ENCODE assay signal across 26 cellular contexts in genomic region chr9:108039012-108039411, GRCh38.
"Had no signal": no experiment of that assay in that cellular context is flagged by ENCODE, and none has a peak within 500 bp of the region (broad histone marks: within the 10 kb centered on the region; RNA-seq: fewer than 3 reads in every experiment).

No MANE protein-coding gene starts in this region.

- ATAC-seq: activated naive CD4-positive, alpha-beta T cell treated with anti-CD3 and anti-CD28 coated beads, Interleukin-2, amount 50 U/mL, for 72 hours; activated naive CD8-positive, alpha-beta T cell treated with anti-CD3 and anti-CD28 coated beads, Interleukin-2, amount 50 U/mL, for 24 hours; activated T-cell treated with anti-CD3 and anti-CD28 coated beads, Interleukin-2, amount 50 U/mL, for 4 hours; body of pancreas had no signal

- FAIRE-seq: RCC 7860, TTC549 had no signal

- H3K27me3 ChIP-seq: ascending aorta, body of pancreas, cardiac muscle cell had no signal

- H3K4me3 ChIP-seq: ascending aorta, body of pancreas, cardiac muscle cell had no signal

- H3K36me3 ChIP-seq: ascending aorta, cardiac muscle cell had no signal

- H3K27ac ChIP-seq: ascending aorta, body of pancreas, cardiac muscle cell, VCaP had no signal

- DNase-seq: activated CD4-positive, alpha-beta memory T cell treated with anti-CD3 and anti-CD28 coated beads for 36 hours; activated CD4-positive, alpha-beta T cell treated with anti-CD3 and anti-CD28 coated beads, Interleukin-2, amount 10 ng/mL, durations not matched to agents 7 days and 5 days; activated CD4-positive, CD25-positive, alpha-beta regulatory T cell; activated CD8-positive, alpha-beta memory T cell treated with anti-CD3 and anti-CD28 coated beads for 24 hours; activated effector memory CD4-positive, alpha-beta T cell treated with anti-CD3 and anti-CD28 coated beads, Interleukin-2, amount 50 U/mL, for 16 hours; activated naive CD4-positive, alpha-beta T cell treated with Interleukin-2 at 50 U/mL for 16 hours; activated naive CD8-positive, alpha-beta T cell treated with anti-CD3 and anti-CD28 coated beads, Interleukin-2, amount 50 U/mL, for 24 hours; activated T-cell treated with anti-CD3 and anti-CD28 coated beads, Interleukin-2, amount 50 U/mL, for 4 hours; amniotic stem cell; body of pancreas; MM.1S; NCI-H1105 treated with DMSO at 0.1 percent for 48 hours; NCI-H1436 treated with DMSO at 0.1 percent for 48 hours; NCI-H187; NCI-H2081; NCI-H510A treated with DMSO at 0.1 percent for 48 hours; NCI-H69; SIG-M5; T-helper 2 cell; T1000 had no signal

- H3K9me3 ChIP-seq: body of pancreas had no signal

- H3K4me1 ChIP-seq: ascending aorta, body of pancreas had no signal
